ENCODE assay signal across 9 cellular contexts in the genomic region with DNA sequence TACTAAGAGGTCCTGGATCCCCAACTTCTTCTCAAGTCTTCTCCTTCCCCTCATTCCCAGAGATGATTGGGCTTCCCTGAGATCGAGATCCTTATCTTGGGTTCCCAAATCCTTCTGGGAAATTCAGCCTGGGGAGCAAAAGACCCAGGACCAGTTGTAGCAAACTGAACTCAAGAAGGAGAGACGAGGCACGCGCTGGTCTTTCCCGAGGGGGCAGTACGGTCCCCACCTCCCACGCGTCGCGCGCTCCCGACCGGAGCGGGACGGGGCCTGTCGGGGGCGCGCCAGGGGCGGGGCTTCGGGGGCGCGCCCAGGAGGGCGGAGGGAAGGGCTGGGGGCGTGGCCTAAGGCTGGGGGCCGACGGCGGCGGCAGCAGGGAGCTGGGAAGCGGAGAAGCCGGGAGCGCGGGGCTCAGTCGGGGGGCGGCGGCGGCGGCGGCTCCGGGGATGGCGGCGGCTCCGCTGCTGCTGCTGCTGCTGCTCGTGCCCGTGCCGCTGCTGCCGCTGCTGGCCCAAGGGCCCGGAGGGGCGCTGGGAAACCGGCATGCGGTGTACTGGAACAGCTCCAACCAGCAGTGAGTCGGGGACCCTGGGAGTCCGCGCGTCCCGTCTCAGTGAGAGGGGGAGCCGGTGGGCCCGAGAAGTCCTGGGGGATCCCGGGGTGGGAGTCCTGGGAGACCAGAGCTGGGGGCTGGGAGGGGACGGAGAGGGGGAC. TPM values are rescaled to one million over a fixed set of nuclear protein-coding genes. Genes with fewer than 3 reads are reported as not detected.
A peak's percentile ranks its signal among the peaks of the same experiment; 100 is the strongest.
DNase-seq lines count a peak whose midpoint lies in the region; ATAC-seq, FAIRE-seq and TF ChIP-seq lines count a peak whose summit lies in the region.
"Had no signal": no experiment of that assay in that cellular context is flagged by ENCODE, and none has a peak within 500 bp of the region (broad histone marks: within the 10 kb centered on the region; RNA-seq: fewer than 3 reads in every experiment).

A gene with protein sequence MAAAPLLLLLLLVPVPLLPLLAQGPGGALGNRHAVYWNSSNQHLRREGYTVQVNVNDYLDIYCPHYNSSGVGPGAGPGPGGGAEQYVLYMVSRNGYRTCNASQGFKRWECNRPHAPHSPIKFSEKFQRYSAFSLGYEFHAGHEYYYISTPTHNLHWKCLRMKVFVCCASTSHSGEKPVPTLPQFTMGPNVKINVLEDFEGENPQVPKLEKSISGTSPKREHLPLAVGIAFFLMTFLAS (plus strand): TSS at position 342 of the 714 bp plus-strand sequence. CDS start 105 bp downstream, at position 447.

- no peak within 1 kb of the TSS for H3K27ac ChIP-seq in iPS DF 6.9 (ENCODE audit: low read length)
- H3K27ac ChIP-seq in sigmoid colon: no peak within 1 kb of the TSS

- H3K36me3 ChIP-seq in iPS DF 6.9 (ENCODE audit: control insufficient read depth, insufficient read depth, low read length) (no peaks in the 10 kb centered on the region), sigmoid colon (no peaks in the 10 kb centered on the region)

- no CpG with 5 or more reads among the region's 59 CpGs for WGBS in iPS DF 6.9 (ENCODE audit: insufficient coverage, insufficient read length)
- 1 to 2% methylated on average over 59 of the region's 59 CpGs for WGBS in sigmoid colon, 2 donors

- H3K9me3 ChIP-seq in iPS DF 6.9 (ENCODE audit: control insufficient read depth, insufficient read depth, low read length) (no peaks in the 10 kb centered on the region), sigmoid colon (no peaks in the 10 kb centered on the region)

- no peak for FAIRE-seq in HTR-8/SVneo (lab: Jason Lieb, UNC)
- FAIRE-seq: TTC549 had no signal

- peak; percentile 77 for DNase-seq in COR-L47 (lab: John Stamatoyannopoulos, UW)
- peak; percentile 60 for DNase-seq in HTR-8/SVneo (ENCODE audit: insufficient read length, low spot score)
- no peak for DNase-seq in astrocyte of the cerebellum (ENCODE audit: low read depth)
- DNase-seq in iPS DF 6.9 (ENCODE audit: low read depth, low spot score): no peak
- peak; percentile 79 for DNase-seq in sigmoid colon
- no peak for DNase-seq in SIG-M5 (lab: John Stamatoyannopoulos, UW)
- no peak for DNase-seq in SIG-M5 treated with dmso at 0.1 percent for 504 hours (lab: John Stamatoyannopoulos, UW; ENCODE audit: unreplicated experiment)

- peaks cover 48% of the 10 kb centered on the region for H3K27me3 ChIP-seq in iPS DF 6.9 (ENCODE audit: control insufficient read depth, insufficient read depth, low read length)
- peaks cover 45 to 50% (median 48%) of the 10 kb centered on the region in 3 donors for H3K27me3 ChIP-seq in sigmoid colon

- in situ Hi-C loops in astrocyte of the cerebellum (cut with HindIII; ENCODE audit: low sequenced_read_pairs): no loop called here

- H3K4me1 ChIP-seq in iPS DF 6.9 (ENCODE audit: control insufficient read depth, insufficient read depth, low read length) (0 out of 2 replicates have a peak, but pooled peaks cover 1% of the 10 kb centered on the region), sigmoid colon (peaks cover 0 to 45% (median 42%) of the 10 kb centered on the region in 4 donors)

- no peak for TF ChIP-seq POLR2A in sigmoid colon (IDR thresholded peaks at IDR 0.05)

- no peak for TF ChIP-seq EP300 in sigmoid colon (IDR thresholded peaks at IDR 0.05)

- intact Hi-C loops in sigmoid colon (cut with DNase I): no loop called here

- H3K4me3 ChIP-seq in astrocyte of the cerebellum (ENCODE audit: low read depth, low read length) (peak within 1 kb of the TSS; percentile 21), iPS DF 6.9 (ENCODE audit: low read length) (peak within 1 kb of the TSS; percentile 55; the same call in 1 of the 2 replicates), sigmoid colon (peak within 1 kb of the TSS in 3 of 4 donors; percentile 27 to 52 (median 50))

- TF ChIP-seq CTCF in astrocyte of the cerebellum (IDR thresholded peaks at IDR 0.05; ENCODE audit: low read depth, low read length, missing control alignments) (no peak), sigmoid colon (IDR thresholded peaks at IDR 0.05) (no peak)

- ATAC-seq in SK-N-SH treated with all-trans-retinoic acid at 6 μM for 48 hours: peak; percentile 63

TF ChIP-seq in SK-N-SH treated with all-trans-retinoic acid at 6 μM for 48 hours, 23 proteins besides CTCF, POLR2A, EP300 and RAD21:
- TF ChIP-seq, protein P1, sequence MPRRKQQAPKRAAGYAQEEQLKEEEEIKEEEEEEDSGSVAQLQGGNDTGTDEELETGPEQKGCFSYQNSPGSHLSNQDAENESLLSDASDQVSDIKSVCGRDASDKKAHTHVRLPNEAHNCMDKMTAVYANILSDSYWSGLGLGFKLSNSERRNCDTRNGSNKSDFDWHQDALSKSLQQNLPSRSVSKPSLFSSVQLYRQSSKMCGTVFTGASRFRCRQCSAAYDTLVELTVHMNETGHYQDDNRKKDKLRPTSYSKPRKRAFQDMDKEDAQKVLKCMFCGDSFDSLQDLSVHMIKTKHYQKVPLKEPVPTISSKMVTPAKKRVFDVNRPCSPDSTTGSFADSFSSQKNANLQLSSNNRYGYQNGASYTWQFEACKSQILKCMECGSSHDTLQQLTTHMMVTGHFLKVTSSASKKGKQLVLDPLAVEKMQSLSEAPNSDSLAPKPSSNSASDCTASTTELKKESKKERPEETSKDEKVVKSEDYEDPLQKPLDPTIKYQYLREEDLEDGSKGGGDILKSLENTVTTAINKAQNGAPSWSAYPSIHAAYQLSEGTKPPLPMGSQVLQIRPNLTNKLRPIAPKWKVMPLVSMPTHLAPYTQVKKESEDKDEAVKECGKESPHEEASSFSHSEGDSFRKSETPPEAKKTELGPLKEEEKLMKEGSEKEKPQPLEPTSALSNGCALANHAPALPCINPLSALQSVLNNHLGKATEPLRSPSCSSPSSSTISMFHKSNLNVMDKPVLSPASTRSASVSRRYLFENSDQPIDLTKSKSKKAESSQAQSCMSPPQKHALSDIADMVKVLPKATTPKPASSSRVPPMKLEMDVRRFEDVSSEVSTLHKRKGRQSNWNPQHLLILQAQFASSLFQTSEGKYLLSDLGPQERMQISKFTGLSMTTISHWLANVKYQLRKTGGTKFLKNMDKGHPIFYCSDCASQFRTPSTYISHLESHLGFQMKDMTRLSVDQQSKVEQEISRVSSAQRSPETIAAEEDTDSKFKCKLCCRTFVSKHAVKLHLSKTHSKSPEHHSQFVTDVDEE (CRISPR knock-in tag; IDR thresholded peaks at IDR 0.05): 0 out of 2 replicates have a peak, but pooled peaks have one; percentile 52
- TF ChIP-seq CSDC2 (CRISPR knock-in tag; IDR thresholded peaks at IDR 0.05): 0 out of 2 replicates have a peak, but pooled peaks have one; percentile 60
- no peak for TF ChIP-seq ZFP3 (CRISPR knock-in tag; IDR thresholded peaks at IDR 0.05)
- TF ChIP-seq GLIS3 (CRISPR knock-in tag; IDR thresholded peaks at IDR 0.05): no peak
- TF ChIP-seq RARB (CRISPR knock-in tag; IDR thresholded peaks at IDR 0.05): no peak

RNA-seq across cellular contexts. Expression of the gene that starts here (rescaled TPM):
- 1 to 10 TPM in 3 of 4 donors, under 1 TPM in 1; 0.27 to 3.0 (median 1.9) TPM for total RNA-seq in sigmoid colon
- 1 to 10 TPM; 8.4 to 9.0 (median 8.5) TPM for polyA plus RNA-seq in sigmoid colon

Comparison
In these comparisons a context has a peak if more than half of its experiments do, and no peak if none do; other contexts are left out.
1. DNase-seq: peak in COR-L47 (single experiment), HTR-8/SVneo (single experiment) and sigmoid colon (single experiment); none in astrocyte of the cerebellum (single experiment), iPS DF 6.9 (single experiment), SIG-M5 (single experiment) and SIG-M5 treated with dmso at 0.1 percent for 504 hours (single experiment).
2. Peak in every context shown above with its lines, with median percentiles within 50 percentile points of each other: H3K4me3 ChIP-seq.